ENCODE assay signal across 14 cellular contexts in the genomic region with DNA sequence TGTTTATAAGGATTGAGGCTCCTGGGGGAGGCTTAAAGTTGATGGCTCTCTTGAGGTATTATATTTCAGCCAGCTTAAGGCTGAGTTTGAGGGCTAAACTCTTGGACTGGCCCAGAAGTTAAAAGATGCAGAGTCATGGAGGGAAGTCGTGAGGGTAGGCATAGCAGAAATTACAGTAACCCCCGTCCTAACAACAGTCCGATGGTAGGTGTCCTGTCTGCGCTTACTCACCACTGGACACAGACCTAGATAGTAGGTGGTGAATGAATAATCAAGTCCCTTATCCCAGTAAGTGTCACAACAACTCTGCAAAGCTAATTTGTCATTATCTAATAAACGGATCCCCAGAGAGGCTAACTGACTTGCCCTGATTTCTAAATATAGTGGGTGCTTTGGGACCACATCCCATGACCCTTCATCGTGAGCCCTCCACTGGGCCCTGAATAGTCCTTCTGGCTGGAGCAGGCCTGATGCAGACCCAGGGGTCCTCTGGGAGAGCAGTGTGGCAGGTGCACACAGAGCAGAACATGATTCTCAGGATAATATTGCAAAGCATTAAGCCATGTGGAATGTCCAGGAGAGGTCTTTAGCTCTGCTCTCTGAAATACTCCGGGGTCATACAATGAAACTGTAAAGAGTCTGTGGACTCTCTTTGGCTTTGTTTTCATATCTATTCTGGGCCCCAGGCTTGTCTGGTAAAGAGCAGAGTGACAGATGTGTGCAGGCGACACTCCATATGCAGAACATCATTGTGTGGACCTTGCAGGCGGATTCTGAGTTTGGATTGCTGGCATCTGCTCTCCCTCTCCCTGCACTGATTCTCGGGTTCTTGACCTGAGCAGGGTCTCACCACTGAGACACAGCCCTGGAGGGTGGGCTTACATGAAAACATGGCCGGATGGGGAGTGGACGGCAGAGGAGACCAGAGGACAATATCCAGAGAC.
DNase-seq lines count a peak whose midpoint lies in the region; ATAC-seq and TF ChIP-seq lines count a peak whose summit lies in the region.
"Had no signal": no experiment of that assay in that cellular context is flagged by ENCODE, and none has a peak within 500 bp of the region (broad histone marks: within the 10 kb centered on the region; RNA-seq: fewer than 3 reads in every experiment).

No MANE protein-coding gene starts in this region.

- no peak overlapping the region for H4K8ac ChIP-seq in trophoblast cell (ENCODE audit: low read depth, low read length)
- no peak overlapping the region for H4K8ac ChIP-seq in H9 (replicated peaks; ENCODE audit: insufficient read length, low read depth, low read length)

- no peak for ATAC-seq in GM19452 (IDR thresholded peaks at IDR 0.05; ENCODE audit: unreplicated experiment)

- intact Hi-C loops in breast epithelium (cut with DNase I; ENCODE audit: low total_unique reads), result no loop called here

- H2BK120ac ChIP-seq in trophoblast cell (ENCODE audit: insufficient read depth, low read length, poor library complexity) (no peak overlapping the region), H9 (ENCODE audit: low read depth, low read length, poor library complexity, severe bottlenecking) (no peak overlapping the region)

- H4K20me1 ChIP-seq in H9 (ENCODE audit: control insufficient read depth, insufficient read depth, insufficient read length), result no peaks in the 10 kb centered on the region

- H3K18ac ChIP-seq in trophoblast cell (ENCODE audit: low read length) (no peak overlapping the region), H9 (ENCODE audit: insufficient read length, low read depth, low read length) (no peak overlapping the region)

- no peaks in the 10 kb centered on the region for H3K4me1 Mint-ChIP-seq in endodermal cell
- peaks cover 18% of the 10 kb centered on the region in 2 experiments for H3K4me1 Mint-ChIP-seq in H9

- H2BK12ac ChIP-seq in trophoblast cell (ENCODE audit: low read length) (no peak overlapping the region), H9 (ENCODE audit: insufficient read length, low read depth, low read length) (no peak overlapping the region)

- H3K4me2 ChIP-seq in trophoblast cell (ENCODE audit: low read length) (no peak overlapping the region), H9 (ENCODE audit: insufficient read depth, insufficient read length, low read length) (no peak overlapping the region)

- WGBS in endodermal cell (ENCODE audit: insufficient coverage in 1 of 2, insufficient read length in 1 of 2), 2 experiments, result 75 to 78% methylated on average over 10 to 12 of the region's 12 CpGs
- no CpG with 5 or more reads among the region's 12 CpGs for WGBS in trophoblast cell (ENCODE audit: extremely low coverage, insufficient coverage, insufficient read length)
- WGBS in H9 (ENCODE audit: extremely low coverage, insufficient read length, low lambda C conversion rate), result no CpG with 5 or more reads among the region's 12 CpGs

- H3K79me2 ChIP-seq in trophoblast cell (ENCODE audit: control insufficient read depth, insufficient read depth, low read length, poor library complexity) (no peaks in the 10 kb centered on the region), H9 (ENCODE audit: insufficient read depth, low read length) (no peaks in the 10 kb centered on the region)

- H3K27ac ChIP-seq in endodermal cell (ENCODE audit: low read depth, low read length), result peak overlapping the region; percentile 85
- H3K27ac ChIP-seq in trophoblast cell (ENCODE audit: low read depth, low read length), result no peak overlapping the region
- no peak overlapping the region for H3K27ac ChIP-seq in H9 (ENCODE audit: insufficient read length, low read depth, low read length)
- no peak overlapping the region for H3K27ac ChIP-seq in breast epithelium
- H3K27ac ChIP-seq: SJSA1, stomach had no signal

- TF ChIP-seq POLR2A in breast epithelium (IDR thresholded peaks at IDR 0.05), result no peak

- no peak overlapping the region for H3K56ac ChIP-seq in H9 (ENCODE audit: insufficient read length, low read depth, low read length)

- no peak overlapping the region for H4K5ac ChIP-seq in H9 (ENCODE audit: insufficient read length, low read depth, low read length)

- no peak overlapping the region for H3K23ac ChIP-seq in trophoblast cell (ENCODE audit: low read length)
- H3K23ac ChIP-seq in H9 (ENCODE audit: insufficient read length, low read depth, low read length), result no peak overlapping the region

- no peaks in the 10 kb centered on the region for H3K23me2 ChIP-seq in H9 (ENCODE audit: insufficient read length, low read depth, low read length, poor library complexity, severe bottlenecking)

- in situ Hi-C loops in G401 (cut with HindIII; ENCODE audit: low sequenced_read_pairs), result no loop called here

- H3T11ph ChIP-seq in H9 (ENCODE audit: low read length), result no peak overlapping the region

- H3K36me3 ChIP-seq in endodermal cell (ENCODE audit: control insufficient read depth, insufficient read depth, low read length) (no peaks in the 10 kb centered on the region), trophoblast cell (ENCODE audit: control insufficient read depth in 1 of 2, insufficient read depth in 2 of 2, low read length in 2 of 2) (peaks cover 0 to 4% of the 10 kb centered on the region in 2 experiments), breast epithelium (no peaks in the 10 kb centered on the region)
- H3K36me3 ChIP-seq: SJSA1 had no signal

- H2AFZ ChIP-seq in trophoblast cell (ENCODE audit: insufficient read depth, low read length, poor library complexity) (no peak overlapping the region), H9 (ENCODE audit: low read length) (no peak overlapping the region)

- H3K79me1 ChIP-seq in trophoblast cell (ENCODE audit: low read length) (no peaks in the 10 kb centered on the region), H9 (ENCODE audit: insufficient read depth, low read depth, low read length, poor library complexity, severe bottlenecking) (no peaks in the 10 kb centered on the region)

- H3K27me3 ChIP-seq in endodermal cell (ENCODE audit: control insufficient read depth, insufficient read depth, low read length, poor library complexity, severe bottlenecking) (no peaks in the 10 kb centered on the region), trophoblast cell (ENCODE audit: insufficient read depth, low read length) (no peaks in the 10 kb centered on the region), H9 (ENCODE audit: insufficient read depth, low read length) (no peaks in the 10 kb centered on the region), breast epithelium (no peaks in the 10 kb centered on the region)
- H3K27me3 ChIP-seq: SJSA1, stomach had no signal

- no peak overlapping the region for H2BK20ac ChIP-seq in H9 (ENCODE audit: low read depth, low read length, poor library complexity, severe bottlenecking)

- H3K4me1 ChIP-seq in endodermal cell (ENCODE audit: control insufficient read depth, insufficient read depth, low read length), result no peaks in the 10 kb centered on the region
- peaks cover 5 to 6% of the 10 kb centered on the region in 2 experiments for H3K4me1 ChIP-seq in trophoblast cell (ENCODE audit: control insufficient read depth in 1 of 2, insufficient read depth in 2 of 2, low read length in 2 of 2)
- peaks cover under 1% of the 10 kb centered on the region; the same call in 1 of the 2 replicates for H3K4me1 ChIP-seq in H9 (ENCODE audit: insufficient read depth, low read length)
- H3K4me1 ChIP-seq in breast epithelium, result no peaks in the 10 kb centered on the region

- H2AK5ac ChIP-seq in trophoblast cell (ENCODE audit: low read length) (no peak overlapping the region), H9 (ENCODE audit: insufficient read length, low read length) (no peak overlapping the region)

- TF ChIP-seq CTCF in endodermal cell (conservative IDR thresholded peaks at IDR 0.05), result no peak
- no peak for TF ChIP-seq CTCF in H9 (conservative IDR thresholded peaks at IDR 0.05)
- TF ChIP-seq CTCF in breast epithelium (IDR thresholded peaks at IDR 0.05), result no peak

- H3K4ac ChIP-seq in trophoblast cell (ENCODE audit: low read depth, low read length) (no peak overlapping the region), H9 (ENCODE audit: low read depth, low read length) (no peak overlapping the region)

- H3K27me3 Mint-ChIP-seq in endodermal cell (ENCODE audit: insufficient read depth) (no peaks in the 10 kb centered on the region), H9 (ENCODE audit: low read depth) (no peaks in the 10 kb centered on the region; the same call in 1 of the 2 replicates)

- no peak overlapping the region for H4K12ac ChIP-seq in trophoblast cell (ENCODE audit: low read depth, low read length)

- no peak overlapping the region for H3K4me3 Mint-ChIP-seq in endodermal cell
- H3K4me3 Mint-ChIP-seq in H9, result no peak overlapping the region

- H3K9me3 ChIP-seq in endodermal cell (ENCODE audit: control insufficient read depth, low read length), result no peaks in the 10 kb centered on the region
- H3K9me3 ChIP-seq in trophoblast cell (ENCODE audit: insufficient read depth, low read depth, low read length), result peaks cover 3% of the 10 kb centered on the region
- no peaks in the 10 kb centered on the region for H3K9me3 ChIP-seq in H9 (ENCODE audit: control insufficient read depth, low read depth, low read length)
- H3K9me3 ChIP-seq in breast epithelium, result no peaks in the 10 kb centered on the region
- H3K9me3 ChIP-seq: SJSA1, stomach had no signal

- H3K27ac Mint-ChIP-seq in endodermal cell, result no peak overlapping the region
- H3K27ac Mint-ChIP-seq in H9, result peak overlapping the region in 1 of 3 experiments; percentile 59; a peak in 1 of 7 replicates
- H3K27ac Mint-ChIP-seq: activated T-helper 2 cell treated with anti-CD3 and anti-CD28 coated beads, Interferon-gamma antibody, Interleukin-2, Interleukin-4, amounts not matched to agents 10 μg/mL and 5 μg/mL and 100 μg/mL, durations not matched to agents 14 hours and 24 hours and 36 hours had no signal

- no peak overlapping the region for H3K4me3 ChIP-seq in endodermal cell (ENCODE audit: low read length)
- H3K4me3 ChIP-seq in trophoblast cell (ENCODE audit: low read depth, low read length), result peak overlapping the region; percentile 43
- H3K4me3 ChIP-seq in breast epithelium, result no peak overlapping the region
- H3K4me3 ChIP-seq: SJSA1, stomach had no signal

- H3K36me3 Mint-ChIP-seq in endodermal cell (ENCODE audit: low read depth) (no peaks in the 10 kb centered on the region), H9 (ENCODE audit: insufficient read depth in 1 of 3, low read depth in 3 of 3) (peaks cover 0 to 2% (median 0%) of the 10 kb centered on the region in 3 experiments; a peak in 2 of 7 replicates)

- H3K9ac ChIP-seq in endodermal cell (ENCODE audit: extremely low read depth, low read length, poor library complexity, severe bottlenecking) (no peak overlapping the region), trophoblast cell (ENCODE audit: low read length) (no peak overlapping the region), H9 (ENCODE audit: extremely low read depth, insufficient read length, low read length) (no peak overlapping the region)

- H3K14ac ChIP-seq in trophoblast cell (ENCODE audit: low read length) (no peak overlapping the region), H9 (ENCODE audit: insufficient read depth, low read length) (no peak overlapping the region)

- DNase-seq in G401 (ENCODE audit: low spot score), result peak; percentile 28
- DNase-seq in NCI-H524 (lab: John Stamatoyannopoulos, UW), result peak; percentile 76 to 95
- DNase-seq in endodermal cell, result peak; percentile 15
- DNase-seq in trophoblast cell, result no peak
- no peak for DNase-seq in EL
- no peak for DNase-seq in H9
- no peak for DNase-seq in breast epithelium (ENCODE audit: low spot score in 2 of 2)
- DNase-seq: activated CD4-positive, CD25-positive, alpha-beta regulatory T cell treated with anti-CD3 and anti-CD28 coated beads, Interleukin-2, amount 50 U/mL, for 72 hours; cortex of kidney; NCI-H446 treated with DMSO at 0.1 percent for 48 hours; stomach had no signal

- no peak overlapping the region for H4K91ac ChIP-seq in trophoblast cell (ENCODE audit: low read depth, low read length)
- H4K91ac ChIP-seq in H9 (ENCODE audit: insufficient read length, low read depth, low read length), result no peak overlapping the region

- H3K9me3 Mint-ChIP-seq in endodermal cell (no peaks in the 10 kb centered on the region), H9 (no peaks in the 10 kb centered on the region)
- H3K9me3 Mint-ChIP-seq: activated T-helper 2 cell treated with anti-CD3 and anti-CD28 coated beads, Interferon-gamma antibody, Interleukin-2, Interleukin-4, amounts not matched to agents 10 μg/mL and 5 μg/mL and 100 μg/mL, durations not matched to agents 14 hours and 24 hours and 36 hours had no signal

- no peak overlapping the region for H2BK15ac ChIP-seq in H9 (ENCODE audit: low read depth, low read length)

- H2BK5ac ChIP-seq in trophoblast cell (ENCODE audit: low read depth, low read length, poor library complexity), result no peak overlapping the region
- H2BK5ac ChIP-seq in H9 (ENCODE audit: insufficient read length, low read length), result no peak overlapping the region

Comparison
In these comparisons a context has a peak if more than half of its experiments do, and no peak if none do; other contexts are left out.
1. DNase-seq: peak in G401 (single experiment), NCI-H524 (2 of 2) and endodermal cell (single experiment); none in trophoblast cell (0 of 2), EL (single experiment), H9 (single experiment) and breast epithelium (0 of 2).